In genomic region chr17:2004435-2004952, GRCh38 we compare ENCODE assay signal across 21 cellular contexts. TPM values are rescaled to one million over a fixed set of nuclear protein-coding genes. Genes with fewer than 3 reads are reported as not detected.
DNase-seq lines count a peak whose midpoint lies in the region; ATAC-seq and TF ChIP-seq lines count a peak whose summit lies in the region.
"Had no signal": no experiment of that assay in that cellular context is flagged by ENCODE, and none has a peak within 500 bp of the region (broad histone marks: within the 10 kb centered on the region; RNA-seq: fewer than 3 reads in every experiment).

No MANE protein-coding gene starts in this region.

- H3K27ac ChIP-seq in breast epithelium (peak overlapping the region; percentile 18 to 65), body of pancreas (peak overlapping the region in 3 of 4 donors; percentile 21 to 45 (median 38)), suprapubic skin (peak overlapping the region; percentile 8)
- H3K27ac ChIP-seq: C4-2B, PC-9 had no signal

- no peak for ATAC-seq in body of pancreas
- no peak for ATAC-seq in HG03280 (IDR thresholded peaks at IDR 0.05; ENCODE audit: unreplicated experiment)
- no peak for ATAC-seq in GM21717 (IDR thresholded peaks at IDR 0.05; ENCODE audit: unreplicated experiment)

- H3K36me3 ChIP-seq in breast epithelium (no peaks in the 10 kb centered on the region), body of pancreas (replicated peaks in 1 of 2; ENCODE audit: insufficient read depth in 1 of 2, low read depth in 2 of 2) (no peaks in the 10 kb centered on the region), suprapubic skin (no peaks in the 10 kb centered on the region)

- H3K4me3 Mint-ChIP-seq in MCF 10A (ENCODE audit: unreplicated experiment) (no peak overlapping the region), nephron progenitor cell (no peak overlapping the region)

- H3K4me3 ChIP-seq in breast epithelium (no peak overlapping the region), body of pancreas (no peak overlapping the region), suprapubic skin (no peak overlapping the region)
- H3K4me3 ChIP-seq: PC-9 had no signal

- BruUV-seq in MCF 10A (replicated peaks; lab: Mats Ljungman, UMichigan) = no TSS peak

- H3K9me3 ChIP-seq in breast epithelium = no peaks in the 10 kb centered on the region
- H3K9me3 ChIP-seq in body of pancreas = no peaks in the 10 kb centered on the region
- H3K9me3 ChIP-seq in suprapubic skin = no peaks in the 10 kb centered on the region

- no peaks in the 10 kb centered on the region for H3K36me3 Mint-ChIP-seq in MCF 10A (ENCODE audit: insufficient read depth, unreplicated experiment)
- no peaks in the 10 kb centered on the region for H3K36me3 Mint-ChIP-seq in nephron progenitor cell (ENCODE audit: low read depth)

- intact Hi-C loops in breast epithelium (cut with DNase I; ENCODE audit: low total_unique reads) = no loop called here
- intact Hi-C loops in MCF 10A (cut with micrococcal nuclease) = no loop called here
- intact Hi-C loops in body of pancreas (cut with DNase I) = no loop called here

- TF ChIP-seq POLR2A in breast epithelium (IDR thresholded peaks at IDR 0.05) (no peak), body of pancreas (IDR thresholded peaks at IDR 0.05) (no peak), suprapubic skin (IDR thresholded peaks at IDR 0.05) (no peak)

- POLR2A ChIA-PET in MCF 10A (lab: Yijun Ruan, JAX) = no interaction called here

- DNase-seq in breast epithelium (ENCODE audit: low spot score in 2 of 2) (no peak), MCF 10A (ENCODE audit: unreplicated experiment) (no peak), body of pancreas (no peak), nephron progenitor cell (no peak), suprapubic skin (ENCODE audit: low spot score in 2 of 2) (no peak), glomerular visceral epithelial cell (ENCODE audit: extremely low spot score) (no peak)
- DNase-seq: 8988T; COR-L47; DMS153; EL; H7; MV-4-11; NCI-H1436; NCI-H2081 treated with DMSO at 0.1 percent for 48 hours; NCI-H526; NK-92 treated with Interleukin-12 subunit alpha and Interleukin-12 subunit beta, amount 100 ng/mL, for 24 hours; PC-9; SHP77 treated with DMSO at 0.1 percent for 48 hours had no signal

- H3K27me3 Mint-ChIP-seq in MCF 10A (ENCODE audit: insufficient read depth, unreplicated experiment) (no peaks in the 10 kb centered on the region), nephron progenitor cell (ENCODE audit: low read depth, poor library complexity) (peaks cover 10% of the 10 kb centered on the region)

- TF ChIP-seq CTCF in breast epithelium (IDR thresholded peaks at IDR 0.05) (no peak), MCF 10A (IDR thresholded peaks at IDR 0.05; ENCODE audit: unreplicated experiment) (no peak), body of pancreas (IDR thresholded peaks at IDR 0.05) (no peak), nephron progenitor cell (IDR thresholded peaks at IDR 0.05) (no peak), suprapubic skin (IDR thresholded peaks at IDR 0.05) (no peak)

- CTCF ChIA-PET in MCF 10A (lab: Yijun Ruan, JAX) = interaction anchor here (0.8 to 1.0 kb wide), 2 partner anchors 22 to 96 kb away, joined by 3 to 4 read pairs; no protein-coding TSS in a partner anchor

- H3K4me1 Mint-ChIP-seq in MCF 10A (ENCODE audit: insufficient read depth, unreplicated experiment) = peaks cover 14% of the 10 kb centered on the region
- peaks cover 37% of the 10 kb centered on the region for H3K4me1 Mint-ChIP-seq in nephron progenitor cell

- TF ChIP-seq EP300 in suprapubic skin (IDR thresholded peaks at IDR 0.05) = no peak

- H3K27ac Mint-ChIP-seq in MCF 10A (ENCODE audit: low read depth, unreplicated experiment) (no peak overlapping the region), nephron progenitor cell (peak overlapping the region; percentile 36)

- no peaks in the 10 kb centered on the region for H3K9me3 Mint-ChIP-seq in MCF 10A (ENCODE audit: unreplicated experiment)
- H3K9me3 Mint-ChIP-seq in nephron progenitor cell = no peaks in the 10 kb centered on the region

- H3K4me1 ChIP-seq in breast epithelium = peaks cover 0 to 11% of the 10 kb centered on the region in 2 donors
- peaks cover 26% of the 10 kb centered on the region for H3K4me1 ChIP-seq in body of pancreas
- H3K4me1 ChIP-seq in suprapubic skin = peaks cover 23% of the 10 kb centered on the region

- H3K27me3 ChIP-seq in breast epithelium (no peaks in the 10 kb centered on the region), body of pancreas (no peaks in the 10 kb centered on the region), suprapubic skin (no peaks in the 10 kb centered on the region)

- 66 to 67% methylated on average over 11 to 12 of the region's 12 CpGs for WGBS in body of pancreas, 2 donors
- 78% methylated on average over 11 of the region's 12 CpGs for WGBS in suprapubic skin

RNA-seq across cellular contexts. Expression of gene RTN4RL1, which starts 20.6 kb away (rescaled TPM):
- total RNA-seq in breast epithelium (10 to 100 TPM in 2 of 3 donors, 1 to 10 TPM in 1; 3.8 to 19.6 (median 14.1) TPM), MCF 10A (2022) (2.9 and 3.6 TPM in 2 replicates), body of pancreas (1 to 10 TPM; 3.1 to 3.6 TPM), suprapubic skin (10 to 100 TPM; 16.4 to 24.8 (median 21.6) TPM)

RNA-seq across cellular contexts. Expression of gene DPH1, which starts 25.5 kb away (rescaled TPM):
- total RNA-seq in breast epithelium (10 to 100 TPM; 28.3 to 66.6 (median 55.7) TPM), MCF 10A (2022) (29.7 and 45.2 TPM in 2 replicates), body of pancreas (10 to 100 TPM; 34.8 to 77.8 TPM), suprapubic skin (100 to 1,000 TPM in 1 of 4 donors, 10 to 100 TPM in 3; 58.7 to 115 (median 66.3) TPM)

RNA-seq across cellular contexts. Expression of gene OVCA2, which starts 37.3 kb away (rescaled TPM):
- total RNA-seq in breast epithelium = 10 to 100 TPM; 24.3 to 35.4 (median 32.5) TPM
- total RNA-seq in MCF 10A (2022) = 28.8 and 33.5 TPM in 2 replicates
- 10 to 100 TPM; 17.1 to 36.3 TPM for total RNA-seq in body of pancreas
- total RNA-seq in suprapubic skin = 10 to 100 TPM; 36.6 to 51.5 (median 42.7) TPM

RNA-seq across cellular contexts. Expression of gene HIC1, which starts 50.4 kb away (rescaled TPM):
- 10 to 100 TPM; 12.6 to 16.4 (median 12.7) TPM for total RNA-seq in breast epithelium
- 0.59 and 1.0 TPM in 2 replicates for total RNA-seq in MCF 10A (2022)
- total RNA-seq in body of pancreas = 10 to 100 TPM in 1 of 2 donors, 1 to 10 TPM in 1; 9.6 to 18.1 TPM
- total RNA-seq in suprapubic skin = 1 to 10 TPM; 2.7 to 9.5 (median 4.9) TPM
